Comparison of ENCODE assay signal across 15 cellular contexts in genomic region chr2:193272011-193272410, GRCh38.
"Had no signal": no experiment of that assay in that cellular context is flagged by ENCODE, and none has a peak within 500 bp of the region (broad histone marks: within the 10 kb centered on the region; RNA-seq: fewer than 3 reads in every experiment).

No MANE protein-coding gene starts in this region.

- H3K36me3 ChIP-seq: neutrophil, right atrium auricular region, tibial artery, vagina had no signal

- H3K4me3 ChIP-seq: right atrium auricular region, skin epidermis, tibial artery, vagina had no signal

- H3K4me1 ChIP-seq: foreskin keratinocyte, right atrium auricular region, vagina had no signal

- ATAC-seq: activated CD4-positive, CD25-positive, alpha-beta regulatory T cell treated with anti-CD3 and anti-CD28 coated beads, Interleukin-2, amount 50 U/mL, for 24 hours; activated CD8-positive, alpha-beta memory T cell treated with anti-CD3 and anti-CD28 coated beads, Interleukin-2, amount 10 ng/mL, durations not matched to agents 7 days and 5 days; foreskin keratinocyte; naive thymus-derived CD8-positive, alpha-beta T cell had no signal

- H3K27me3 ChIP-seq: foreskin keratinocyte, neutrophil, right atrium auricular region, tibial artery, vagina had no signal

- DNase-seq: activated CD4-positive, alpha-beta T cell treated with anti-CD3 and anti-CD28 coated beads, Interleukin-2, amount 50 U/mL, for 4 hours; activated CD8-positive, alpha-beta memory T cell treated with anti-CD3 and anti-CD28 coated beads, Interleukin-2, amount 10 ng/mL, durations not matched to agents 7 days and 5 days; activated gamma-delta T cell treated with Interleukin-2 at 50 U/mL for 16 hours; activated naive CD8-positive, alpha-beta T cell treated with anti-CD3 and anti-CD28 coated beads for 36 hours; activated T-cell treated with anti-CD3 and anti-CD28 coated beads, Interleukin-2, amount 50 U/mL, for 48 hours; anterior cingulate cortex; foreskin keratinocyte; naive thymus-derived CD8-positive, alpha-beta T cell; posterior cingulate gyrus; tibial artery had no signal

- H3K9me3 ChIP-seq: neutrophil, right atrium auricular region, tibial artery, vagina had no signal

- H3K27ac ChIP-seq: foreskin keratinocyte, neutrophil, right atrium auricular region, skin epidermis, tibial artery, vagina had no signal
